Comparison of ENCODE assay signal across 22 cellular contexts in the genomic region with DNA sequence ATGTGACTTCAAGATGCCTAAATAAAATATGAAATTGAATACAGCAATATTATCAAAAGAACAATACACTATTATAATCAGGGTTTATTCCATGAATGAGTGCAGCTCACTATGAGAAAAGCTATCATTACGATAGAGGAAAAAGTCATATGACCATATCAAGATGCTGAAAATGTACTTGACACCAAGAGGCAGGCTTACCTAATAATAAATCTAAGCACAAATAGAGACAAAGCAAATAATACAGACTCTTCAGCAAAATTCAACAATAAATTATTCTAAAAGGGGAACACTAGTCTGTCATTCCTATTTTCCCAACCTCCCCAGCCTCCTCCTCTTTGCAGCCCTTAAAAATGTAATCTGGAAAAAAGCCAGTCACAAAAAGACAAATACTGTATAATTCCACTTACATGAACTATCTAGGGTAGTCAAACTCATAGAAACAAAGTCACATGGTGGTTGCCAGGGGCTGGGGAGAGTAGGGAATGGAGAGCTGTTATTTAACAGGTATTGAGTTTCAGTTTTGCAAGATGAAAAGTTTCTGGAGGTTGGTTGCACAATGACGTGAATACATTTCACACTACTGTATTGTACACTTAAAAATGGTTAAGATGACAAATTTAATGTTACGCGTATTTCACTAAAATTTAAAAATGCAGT.
DNase-seq lines count a peak whose midpoint lies in the region; ATAC-seq and TF ChIP-seq lines count a peak whose summit lies in the region.
"Had no signal": no experiment of that assay in that cellular context is flagged by ENCODE, and none has a peak within 500 bp of the region (broad histone marks: within the 10 kb centered on the region; RNA-seq: fewer than 3 reads in every experiment).

No MANE protein-coding gene starts in this region.

- peaks cover 0 to 3% of the 10 kb centered on the region in 2 donors for H3K27me3 Mint-ChIP-seq in T-cell
- no peaks in the 10 kb centered on the region for H3K27me3 Mint-ChIP-seq in stimulated activated memory B cell treated with anti-CD40 and anti-IgM and Interleukin-4, amounts not matched to agents 10 μg/mL and 1 μg/mL and 100 μg/mL, for 72 hours
- H3K27me3 Mint-ChIP-seq: central memory CD8-positive, alpha-beta T cell had no signal

- ATAC-seq in GM21576 (IDR thresholded peaks at IDR 0.05; ENCODE audit: unreplicated experiment) (no peak), T-cell (replicated peaks in 1 of 4) (no peak)
- no peak for ATAC-seq in stimulated activated memory B cell treated with anti-CD40 and anti-IgM and Interleukin-4, amounts not matched to agents 10 μg/mL and 1 μg/mL and 100 μg/mL, for 72 hours
- ATAC-seq: GM12878 had no signal

- H3K9me3 Mint-ChIP-seq in T-cell = peaks cover 0 to 8% (median 2%) of the 10 kb centered on the region in 3 donors
- peaks cover 5% of the 10 kb centered on the region for H3K9me3 Mint-ChIP-seq in stimulated activated memory B cell treated with anti-CD40 and anti-IgM and Interleukin-4, amounts not matched to agents 10 μg/mL and 1 μg/mL and 100 μg/mL, for 72 hours
- H3K9me3 Mint-ChIP-seq: activated T-helper 1 cell treated with anti-CD3 and anti-CD28 coated beads, Interleukin-12 subunit alpha, Interleukin-12 subunit beta, Interleukin-2, Interleukin-4 antibody, amounts not matched to agents 30 ng/mL and 10 ng/mL and 1 ng/mL, durations not matched to agents 14 hours and 24 hours and 36 hours had no signal

- no peaks in the 10 kb centered on the region for H3K36me3 Mint-ChIP-seq in T-cell
- H3K36me3 Mint-ChIP-seq in stimulated activated memory B cell treated with anti-CD40 and anti-IgM and Interleukin-4, amounts not matched to agents 10 μg/mL and 1 μg/mL and 100 μg/mL, for 72 hours = no peaks in the 10 kb centered on the region

- no peak for TF ChIP-seq EP300 in Ishikawa (IDR thresholded peaks at IDR 0.05; ENCODE audit: borderline replicate concordance)

- no peak overlapping the region for H3K4me3 Mint-ChIP-seq in T-cell
- H3K4me3 Mint-ChIP-seq in stimulated activated memory B cell treated with anti-CD40 and anti-IgM and Interleukin-4, amounts not matched to agents 10 μg/mL and 1 μg/mL and 100 μg/mL, for 72 hours = no peak overlapping the region
- H3K4me3 Mint-ChIP-seq: activated T-helper 1 cell treated with anti-CD3 and anti-CD28 coated beads, Interleukin-12 subunit alpha, Interleukin-12 subunit beta, Interleukin-2, Interleukin-4 antibody, amounts not matched to agents 30 ng/mL and 10 ng/mL and 1 ng/mL, durations not matched to agents 14 hours and 24 hours and 36 hours; central memory CD8-positive, alpha-beta T cell had no signal

- CTCF ChIA-PET in T-cell (lab: Charles Lee) = no interaction called here

- no peak for TF ChIP-seq RAD21 in Ishikawa (IDR thresholded peaks at IDR 0.05; ENCODE audit: low read depth)

- DNase-seq in DMS153 (lab: John Stamatoyannopoulos, UW) (peak; percentile 71), NCI-H774 (lab: John Stamatoyannopoulos, UW) (peak; percentile 35), iris pigment epithelial cell (ENCODE audit: low read depth) (peak; percentile 56), T-cell (no peak)
- DNase-seq: activated CD4-positive, CD25-positive, alpha-beta regulatory T cell; activated CD8-positive, alpha-beta memory T cell treated with anti-CD3 and anti-CD28 coated beads for 24 hours; AML-193; COR-L47; effector CD8-positive, alpha-beta T cell; HCEC 1CT; hippocampal formation; Karpas-422; left cardiac atrium; NCI-H1694 treated with DMSO at 0.1 percent for 48 hours; sigmoid colon; stimulated activated CD4-positive, alpha-beta T cell treated with anti-CD3 and anti-CD28 coated beads, Interleukin-2, amount 100 ng/mL, for 24 hours had no signal

- POLR2A ChIA-PET in T-cell (lab: Charles Lee) = no interaction called here

- no peak overlapping the region for H3K27ac Mint-ChIP-seq in T-cell
- no peak overlapping the region for H3K27ac Mint-ChIP-seq in stimulated activated memory B cell treated with anti-CD40 and anti-IgM and Interleukin-4, amounts not matched to agents 10 μg/mL and 1 μg/mL and 100 μg/mL, for 72 hours
- H3K27ac Mint-ChIP-seq: activated T-helper 1 cell treated with anti-CD3 and anti-CD28 coated beads, Interleukin-12 subunit alpha, Interleukin-12 subunit beta, Interleukin-2, Interleukin-4 antibody, amounts not matched to agents 30 ng/mL and 10 ng/mL and 1 ng/mL, durations not matched to agents 14 hours and 24 hours and 36 hours had no signal

- H3K4me1 Mint-ChIP-seq in T-cell = no peaks in the 10 kb centered on the region
- no peaks in the 10 kb centered on the region for H3K4me1 Mint-ChIP-seq in stimulated activated memory B cell treated with anti-CD40 and anti-IgM and Interleukin-4, amounts not matched to agents 10 μg/mL and 1 μg/mL and 100 μg/mL, for 72 hours
- H3K4me1 Mint-ChIP-seq: central memory CD8-positive, alpha-beta T cell had no signal

TF ChIP-seq in Ishikawa, 13 proteins besides CTCF, POLR2A, EP300 and RAD21:
- TF ChIP-seq YY1 (IDR thresholded peaks at IDR 0.05; ENCODE audit: low read depth) (no peak), USF1 (IDR thresholded peaks at IDR 0.05) (no peak), CEBPB (IDR thresholded peaks at IDR 0.05) (peak; percentile 63; the same call in 1 of the 2 replicates)

Comparison
In these comparisons a context has a peak if more than half of its experiments do, and no peak if none do; other contexts are left out.
1. DNase-seq: peak in DMS153 (single experiment), NCI-H774 (single experiment) and iris pigment epithelial cell (single experiment); none in T-cell (0 of 34).